In genomic region chr21:36479415-36480402, GRCh38 we compare ENCODE assay signal across 1 cellular context.
A peak's percentile ranks its signal among the peaks of the same experiment; 100 is the strongest.
TF ChIP-seq lines count a peak whose summit lies in the region.

TSS of gene CLDN14 (minus strand) at chr21:36480122. CDS start at chr21:36461695, 18,427 bp downstream.

TF ChIP-seq in HepG2, 621 proteins besides CTCF, POLR2A, EP300 and RAD21 (continued from another document and continues in another):
- TF ChIP-seq NFAT5 (CRISPR knock-in tag; IDR thresholded peaks at IDR 0.05) (no peak), KDM4B (CRISPR knock-in tag; IDR thresholded peaks at IDR 0.05) (0 out of 2 replicates have a peak, but pooled peaks have one; percentile 40), ZNF709 (CRISPR knock-in tag; IDR thresholded peaks at IDR 0.05) (peak; percentile 53; the same call in 1 of the 2 replicates), ZNF775 (CRISPR knock-in tag; IDR thresholded peaks at IDR 0.05; ENCODE audit: borderline replicate concordance) (no peak), KDM5B (CRISPR knock-in tag; IDR thresholded peaks at IDR 0.05; ENCODE audit: borderline replicate concordance) (peak; percentile 70), U2AF1 (optimal IDR thresholded peaks at IDR 0.05; ENCODE audit: low read depth, low read length) (no peak), EHMT2 (IDR thresholded peaks at IDR 0.05; ENCODE audit: borderline replicate concordance, low read depth, low read length) (no peak), ZSCAN21 (CRISPR knock-in tag; IDR thresholded peaks at IDR 0.05; ENCODE audit: borderline replicate concordance) (0 out of 2 replicates have a peak, but pooled peaks have one; percentile 32), ZFP37 (CRISPR knock-in tag; IDR thresholded peaks at IDR 0.05; ENCODE audit: borderline replicate concordance) (peak; percentile 39; the same call in 1 of the 2 replicates), ZNF256 (CRISPR knock-in tag; conservative IDR thresholded peaks at IDR 0.05) (no peak), KIAA2018 (CRISPR knock-in tag; IDR thresholded peaks at IDR 0.05; ENCODE audit: borderline replicate concordance) (no peak), ZNF720 (CRISPR knock-in tag; IDR thresholded peaks at IDR 0.05) (no peak), ZBTB40 (IDR thresholded peaks at IDR 0.05) (no peak), ZBTB40 (CRISPR knock-in tag; IDR thresholded peaks at IDR 0.05) (peak; percentile 82; the same call in 1 of the 2 replicates), ZMAT3 (CRISPR knock-in tag; conservative IDR thresholded peaks at IDR 0.05) (peak; percentile 93), STAT5B (CRISPR knock-in tag; IDR thresholded peaks at IDR 0.05) (no peak), NR3C1 (CRISPR knock-in tag; IDR thresholded peaks at IDR 0.05) (no peak), CCDC6 (CRISPR knock-in tag; IDR thresholded peaks at IDR 0.05) (no peak), ZUFSP (CRISPR knock-in tag; IDR thresholded peaks at IDR 0.05; ENCODE audit: borderline replicate concordance) (no peak), ZFP62 (CRISPR knock-in tag; IDR thresholded peaks at IDR 0.05) (no peak), ZNF563 (CRISPR knock-in tag; IDR thresholded peaks at IDR 0.05) (no peak), ZNF501 (CRISPR knock-in tag; IDR thresholded peaks at IDR 0.05) (peak; percentile 95), RXRB (CRISPR knock-in tag; IDR thresholded peaks at IDR 0.05; ENCODE audit: borderline replicate concordance) (peak; percentile 82)
